Comparison of ENCODE assay signal across 26 cellular contexts in the genomic region with DNA sequence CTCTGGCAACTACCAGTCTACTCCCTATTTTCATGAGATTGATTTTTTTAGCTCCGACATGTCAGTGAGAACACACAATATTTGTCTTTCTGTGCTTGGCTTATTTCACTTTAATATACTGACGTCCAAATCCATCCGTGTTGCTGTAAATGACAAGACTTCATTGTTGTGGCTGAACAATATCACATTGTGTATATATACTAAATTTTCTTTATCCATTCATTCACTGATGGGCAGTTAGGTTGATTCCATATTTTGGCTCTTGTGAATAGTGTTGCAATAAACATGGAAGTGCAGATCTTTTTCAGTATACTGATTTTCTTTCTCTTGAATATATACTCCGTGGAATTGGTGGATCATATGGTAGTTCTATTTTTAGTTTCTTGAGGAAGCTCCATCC.
"Had no signal": no experiment of that assay in that cellular context is flagged by ENCODE, and none has a peak within 500 bp of the region (broad histone marks: within the 10 kb centered on the region; RNA-seq: fewer than 3 reads in every experiment).

No MANE protein-coding gene starts in this region.

- H3K4me3 ChIP-seq: stomach, suprapubic skin, testis, thoracic aorta, thyroid gland, tibial artery, tibial nerve, transverse colon, upper lobe of left lung, upper lobe of right lung, uterus, vagina had no signal

- H3K36me3 ChIP-seq: stomach, suprapubic skin, thoracic aorta, thyroid gland, tibial artery, tibial nerve, transverse colon, upper lobe of left lung, upper lobe of right lung, uterus, vagina had no signal

- DNase-seq: stimulated activated CD4-positive, alpha-beta T cell treated with anti-CD3 and anti-CD28 coated beads, Interleukin-2, amount 100 ng/mL, for 48 hours; stimulated activated CD4-positive, alpha-beta T cell treated with anti-CD3 and anti-CD28 coated beads, Interleukin-4, amount 100 ng/mL, for 1 hour; stimulated activated CD4-positive, alpha-beta T cell treated with anti-CD3 and anti-CD28 coated beads, Interleukin-4, amount 100 ng/mL, for 24 hours; stimulated activated CD4-positive, alpha-beta T cell treated with anti-CD3 and anti-CD28 coated beads, Interleukin-4, amount 100 ng/mL, for 4 hours; stimulated activated CD8-positive, alpha-beta memory T cell treated with anti-CD3 and anti-CD28 coated beads, Interleukin-4, amount 100 ng/mL, for 48 hours; stimulated activated naive B cell treated with anti-CD40 and anti-IgM and Interleukin-4, amounts not matched to agents 10 μg/mL and 1 μg/mL and 100 μg/mL, for 72 hours; stimulated activated naive CD4-positive, alpha-beta T cell; stimulated activated naive CD4-positive, alpha-beta T cell treated with Interleukin-2 at 50 U/mL for 16 hours; stimulated activated naive CD8-positive, alpha-beta T cell treated with anti-CD3 and anti-CD28 coated beads, Interleukin-15, amount 100 ng/mL, for 72 hours; stimulated activated naive CD8-positive, alpha-beta T cell treated with anti-CD3 and anti-CD28 coated beads, Interleukin-15, Interleukin-2, amounts not matched to agents 100 U/mL and 50 U/mL, for 24 hours; stomach; substantia nigra; testis; thyroid gland; tibial artery; transverse colon; trophoblast cell; upper lobe of left lung; upper lobe of right lung; uterus had no signal

- H3K9me3 ChIP-seq: stomach, suprapubic skin, testis, thoracic aorta, thyroid gland, tibial artery, tibial nerve, transverse colon, upper lobe of left lung, upper lobe of right lung, uterus, vagina had no signal

- H3K27me3 ChIP-seq: stomach, suprapubic skin, testis, thyroid gland, tibial artery, tibial nerve, transverse colon, upper lobe of left lung, upper lobe of right lung, uterus, vagina had no signal

- H3K4me1 ChIP-seq: uterus had no signal

- ATAC-seq: stimulated activated effector memory CD8-positive, alpha-beta T cell treated with anti-CD3 and anti-CD28 coated beads, Interleukin-12 subunit alpha, Interleukin-12 subunit beta, amount 100 ng/mL, for 72 hours; stimulated activated memory B cell treated with anti-CD40 and anti-IgM and Interleukin-4, amounts not matched to agents 10 μg/mL and 1 μg/mL and 100 μg/mL, for 72 hours; stimulated activated naive B cell treated with anti-CD40 and anti-IgM and Interleukin-4, amounts not matched to agents 10 μg/mL and 1 μg/mL and 100 μg/mL, for 72 hours; stimulated activated naive CD8-positive, alpha-beta T cell treated with anti-CD3 and anti-CD28 coated beads, Interleukin-15, amount 100 ng/mL, for 72 hours; stimulated activated naive CD8-positive, alpha-beta T cell treated with anti-CD3 and anti-CD28 coated beads, Interleukin-15, Interleukin-2, amounts not matched to agents 100 U/mL and 50 U/mL, for 24 hours; upper lobe of right lung had no signal

- H3K27ac ChIP-seq: stomach, suprapubic skin, testis, thoracic aorta, thyroid gland, tibial artery, tibial nerve, transverse colon, upper lobe of left lung, upper lobe of right lung, uterus, vagina had no signal
